Comparison of ENCODE assay signal across 34 cellular contexts in the genomic region with DNA sequence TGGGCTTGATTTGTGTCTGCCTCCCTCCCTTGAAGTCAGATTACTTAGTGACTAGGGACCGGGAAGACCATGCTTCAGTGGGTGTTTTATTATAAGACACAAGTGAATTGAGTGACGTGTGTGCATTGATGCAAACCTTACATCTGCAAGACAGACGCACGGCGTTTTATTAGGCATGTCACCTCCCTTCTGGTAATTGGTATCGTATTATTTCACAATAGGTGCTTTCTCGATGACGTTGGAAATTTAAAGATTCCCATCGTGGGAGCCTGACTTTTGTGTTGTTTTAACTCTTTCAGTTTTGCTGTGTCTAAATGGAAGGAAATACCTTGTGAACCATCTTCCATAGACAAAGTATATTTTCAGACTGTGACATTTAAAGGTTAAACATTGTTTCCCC.
"Had no signal": no experiment of that assay in that cellular context is flagged by ENCODE, and none has a peak within 500 bp of the region (broad histone marks: within the 10 kb centered on the region; RNA-seq: fewer than 3 reads in every experiment).

No MANE protein-coding gene starts in this region.

- H3K27me3 Mint-ChIP-seq: activated CD4-positive, alpha-beta memory T cell treated with anti-CD3 and anti-CD28 coated beads for 36 hours; activated CD4-positive, alpha-beta T cell treated with anti-CD3 and anti-CD28 coated beads for 36 hours; activated CD4-positive, alpha-beta T cell treated with anti-CD3 and anti-CD28 coated beads, Interleukin-2, amount 10 ng/mL, durations not matched to agents 24 days and 14 days; activated CD8-positive, alpha-beta memory T cell treated with anti-CD3 and anti-CD28 coated beads, Interleukin-2, amount 10 ng/mL, durations not matched to agents 7 days and 5 days; activated naive CD8-positive, alpha-beta T cell treated with anti-CD3 and anti-CD28 coated beads for 36 hours; activated naive CD8-positive, alpha-beta T cell treated with anti-CD3 and anti-CD28 coated beads, Interleukin-2, amount 50 U/mL, for 24 hours; T-helper 17 cell had no signal

- H3K9me3 ChIP-seq: body of pancreas had no signal

- H3K36me3 ChIP-seq: gastrocnemius medialis had no signal

- ATAC-seq: activated CD4-positive, alpha-beta T cell treated with anti-CD3 and anti-CD28 coated beads for 36 hours; activated CD8-positive, alpha-beta memory T cell treated with anti-CD3 and anti-CD28 coated beads, Interleukin-2, amount 10 ng/mL, durations not matched to agents 7 days and 5 days; activated CD8-positive, alpha-beta T cell treated with anti-CD3 and anti-CD28 coated beads, Interleukin-2, amount 10 ng/mL, durations not matched to agents 7 days and 5 days; activated naive CD8-positive, alpha-beta T cell treated with anti-CD3 and anti-CD28 coated beads, Interleukin-2, amount 50 U/mL, for 24 hours; body of pancreas; effector memory CD8-positive, alpha-beta T cell; foreskin keratinocyte; gastrocnemius medialis; T-helper 17 cell had no signal

- DNase-seq: activated CD4-positive, alpha-beta memory T cell treated with anti-CD3 and anti-CD28 coated beads for 36 hours; activated CD4-positive, alpha-beta T cell treated with anti-CD3 and anti-CD28 coated beads for 36 hours; activated CD4-positive, alpha-beta T cell treated with anti-CD3 and anti-CD28 coated beads, Interleukin-2, amount 10 ng/mL, durations not matched to agents 24 days and 14 days; activated CD4-positive, CD25-positive, alpha-beta regulatory T cell; activated CD4-positive, CD25-positive, alpha-beta regulatory T cell treated with anti-CD3 and anti-CD28 coated beads, Interleukin-2, amount 50 U/mL, for 72 hours; activated CD8-positive, alpha-beta memory T cell treated with anti-CD3 and anti-CD28 coated beads, Interleukin-2, amount 10 ng/mL, durations not matched to agents 7 days and 5 days; activated CD8-positive, alpha-beta memory T cell treated with anti-CD3 and anti-CD28 coated beads, Interleukin-2, amount 50 U/mL, for 4 hours; activated CD8-positive, alpha-beta T cell treated with anti-CD3 and anti-CD28 coated beads, Interleukin-2, amount 10 ng/mL, durations not matched to agents 7 days and 5 days; activated effector memory CD4-positive, alpha-beta T cell treated with anti-CD3 and anti-CD28 coated beads, Interleukin-2, amount 50 U/mL, for 16 hours; activated naive CD4-positive, alpha-beta T cell treated with anti-CD3 and anti-CD28 coated beads for 36 hours; activated naive CD8-positive, alpha-beta T cell treated with anti-CD3 and anti-CD28 coated beads for 36 hours; activated naive CD8-positive, alpha-beta T cell treated with anti-CD3 and anti-CD28 coated beads, Interleukin-2, amount 50 U/mL, for 24 hours; activated T-cell treated with anti-CD3 and anti-CD28 coated beads, Interleukin-2, amount 50 U/mL, for 1 hour; activated T-cell treated with anti-CD3 and anti-CD28 coated beads, Interleukin-2, amount 50 U/mL, for 48 hours; adrenal gland; amygdala; aorta; body of pancreas; cortex of kidney; dermis blood vessel endothelial cell; effector CD4-positive, alpha-beta T cell; effector memory CD8-positive, alpha-beta T cell; erythroblast; foreskin keratinocyte; gastrocnemius medialis; glutamatergic neuron; T-helper 1 cell; T-helper 17 cell; T1000 had no signal

- H3K4me3 ChIP-seq: adrenal gland, body of pancreas, esophagus muscularis mucosa, gastrocnemius medialis had no signal

- H3K36me3 Mint-ChIP-seq: activated CD4-positive, alpha-beta memory T cell treated with anti-CD3 and anti-CD28 coated beads for 36 hours; activated CD8-positive, alpha-beta memory T cell treated with anti-CD3 and anti-CD28 coated beads, Interleukin-2, amount 10 ng/mL, durations not matched to agents 7 days and 5 days; activated naive CD4-positive, alpha-beta T cell treated with anti-CD3 and anti-CD28 coated beads, Interleukin-2, amount 50 U/mL, for 24 hours had no signal

- H3K9me3 Mint-ChIP-seq: activated naive CD4-positive, alpha-beta T cell treated with anti-CD3 and anti-CD28 coated beads, Interleukin-2, amount 50 U/mL, for 24 hours; activated naive CD8-positive, alpha-beta T cell treated with anti-CD3 and anti-CD28 coated beads for 36 hours had no signal

- H3K4me1 ChIP-seq: adrenal gland, body of pancreas, esophagus muscularis mucosa, foreskin keratinocyte, gastrocnemius medialis had no signal

- H3K4me1 Mint-ChIP-seq: activated CD4-positive, alpha-beta T cell treated with anti-CD3 and anti-CD28 coated beads for 36 hours; activated CD4-positive, alpha-beta T cell treated with anti-CD3 and anti-CD28 coated beads, Interleukin-2, amount 10 ng/mL, durations not matched to agents 24 days and 14 days; activated CD8-positive, alpha-beta memory T cell treated with anti-CD3 and anti-CD28 coated beads, Interleukin-2, amount 10 ng/mL, durations not matched to agents 7 days and 5 days; activated naive CD4-positive, alpha-beta T cell treated with anti-CD3 and anti-CD28 coated beads, Interleukin-2, amount 50 U/mL, for 24 hours; activated naive CD8-positive, alpha-beta T cell treated with anti-CD3 and anti-CD28 coated beads for 36 hours; activated naive CD8-positive, alpha-beta T cell treated with anti-CD3 and anti-CD28 coated beads, Interleukin-2, amount 50 U/mL, for 24 hours; T-helper 17 cell had no signal

- H3K27ac Mint-ChIP-seq: activated CD4-positive, alpha-beta memory T cell treated with anti-CD3 and anti-CD28 coated beads for 36 hours; activated CD4-positive, alpha-beta T cell treated with anti-CD3 and anti-CD28 coated beads for 36 hours; activated CD4-positive, alpha-beta T cell treated with anti-CD3 and anti-CD28 coated beads, Interleukin-2, amount 10 ng/mL, durations not matched to agents 24 days and 14 days; activated CD8-positive, alpha-beta memory T cell treated with anti-CD3 and anti-CD28 coated beads, Interleukin-2, amount 10 ng/mL, durations not matched to agents 7 days and 5 days; activated CD8-positive, alpha-beta T cell treated with anti-CD3 and anti-CD28 coated beads, Interleukin-2, amount 10 ng/mL, durations not matched to agents 7 days and 5 days; activated naive CD4-positive, alpha-beta T cell treated with anti-CD3 and anti-CD28 coated beads for 36 hours; activated naive CD4-positive, alpha-beta T cell treated with anti-CD3 and anti-CD28 coated beads, Interleukin-2, amount 50 U/mL, for 24 hours; activated naive CD8-positive, alpha-beta T cell treated with anti-CD3 and anti-CD28 coated beads for 36 hours; activated naive CD8-positive, alpha-beta T cell treated with anti-CD3 and anti-CD28 coated beads, Interleukin-2, amount 50 U/mL, for 24 hours; activated T-helper 1 cell treated with anti-CD3 and anti-CD28 coated beads, Interleukin-12 subunit alpha, Interleukin-12 subunit beta, Interleukin-2, Interleukin-4 antibody, amounts not matched to agents 30 ng/mL and 10 ng/mL and 1 ng/mL, durations not matched to agents 14 hours and 24 hours and 36 hours; activated T-helper 2 cell treated with anti-CD3 and anti-CD28 coated beads, Interferon-gamma antibody, Interleukin-2, Interleukin-4, amounts not matched to agents 10 μg/mL and 5 μg/mL and 100 μg/mL, durations not matched to agents 14 hours and 24 hours and 36 hours; effector memory CD8-positive, alpha-beta T cell; T-helper 17 cell; T-helper 2 cell treated with Interferon-gamma antibody and Interleukin-4, amounts not matched to agents 5 μg/mL and 100 μg/mL, for 36 hours had no signal

- H3K27ac ChIP-seq: adrenal gland, body of pancreas, esophagus muscularis mucosa, foreskin keratinocyte, gastrocnemius medialis had no signal

- H3K4me3 Mint-ChIP-seq: activated CD4-positive, alpha-beta memory T cell treated with anti-CD3 and anti-CD28 coated beads for 36 hours; activated CD4-positive, alpha-beta T cell treated with anti-CD3 and anti-CD28 coated beads for 36 hours; activated CD4-positive, alpha-beta T cell treated with anti-CD3 and anti-CD28 coated beads, Interleukin-2, amount 10 ng/mL, durations not matched to agents 24 days and 14 days; activated CD8-positive, alpha-beta memory T cell treated with anti-CD3 and anti-CD28 coated beads, Interleukin-2, amount 10 ng/mL, durations not matched to agents 7 days and 5 days; activated CD8-positive, alpha-beta T cell treated with anti-CD3 and anti-CD28 coated beads, Interleukin-2, amount 10 ng/mL, durations not matched to agents 7 days and 5 days; activated naive CD4-positive, alpha-beta T cell treated with anti-CD3 and anti-CD28 coated beads for 36 hours; activated naive CD4-positive, alpha-beta T cell treated with anti-CD3 and anti-CD28 coated beads, Interleukin-2, amount 50 U/mL, for 24 hours; activated naive CD8-positive, alpha-beta T cell treated with anti-CD3 and anti-CD28 coated beads for 36 hours; activated naive CD8-positive, alpha-beta T cell treated with anti-CD3 and anti-CD28 coated beads, Interleukin-2, amount 50 U/mL, for 24 hours; activated T-helper 1 cell treated with anti-CD3 and anti-CD28 coated beads, Interleukin-12 subunit alpha, Interleukin-12 subunit beta, Interleukin-2, Interleukin-4 antibody, amounts not matched to agents 30 ng/mL and 10 ng/mL and 1 ng/mL, durations not matched to agents 14 hours and 24 hours and 36 hours; effector memory CD8-positive, alpha-beta T cell; T-helper 17 cell; T-helper 2 cell treated with Interferon-gamma antibody and Interleukin-4, amounts not matched to agents 5 μg/mL and 100 μg/mL, for 36 hours had no signal

- H3K27me3 ChIP-seq: adrenal gland, body of pancreas, esophagus muscularis mucosa, foreskin keratinocyte, gastrocnemius medialis had no signal
